Comparison of ENCODE assay signal across 18 cellular contexts in genomic region chr14:85852900-85853299, GRCh38.
DNase-seq lines count a peak whose midpoint lies in the region; ATAC-seq, FAIRE-seq and TF ChIP-seq lines count a peak whose summit lies in the region.
"Had no signal": no experiment of that assay in that cellular context is flagged by ENCODE, and none has a peak within 500 bp of the region (broad histone marks: within the 10 kb centered on the region; RNA-seq: fewer than 3 reads in every experiment).

No MANE protein-coding gene starts in this region.

- H4K91ac ChIP-seq in mesenchymal stem cell (ENCODE audit: low read length) = no peak overlapping the region

- H3K9me3 Mint-ChIP-seq in activated CD8-positive, alpha-beta memory T cell treated with anti-CD3 and anti-CD28 coated beads, Interleukin-2, amount 10 ng/mL, durations not matched to agents 7 days and 5 days (ENCODE audit: low read depth) = no peaks in the 10 kb centered on the region
- H3K9me3 Mint-ChIP-seq in mesothelial cell of epicardium = peaks cover 6% of the 10 kb centered on the region
- H3K9me3 Mint-ChIP-seq: CD8-positive, alpha-beta T cell; GM23338; H9 had no signal

- ATAC-seq in HepG2 (no peak), right lobe of liver (no peak), HG02885 (IDR thresholded peaks at IDR 0.05; ENCODE audit: poor library complexity, unreplicated experiment) (no peak)
- no peak for ATAC-seq in activated CD8-positive, alpha-beta memory T cell treated with anti-CD3 and anti-CD28 coated beads, Interleukin-2, amount 10 ng/mL, durations not matched to agents 7 days and 5 days
- ATAC-seq: A549; CD8-positive, alpha-beta T cell; GM23338 had no signal

- H3K27me3 Mint-ChIP-seq in activated CD8-positive, alpha-beta memory T cell treated with anti-CD3 and anti-CD28 coated beads, Interleukin-2, amount 10 ng/mL, durations not matched to agents 7 days and 5 days = no peaks in the 10 kb centered on the region
- H3K27me3 Mint-ChIP-seq in mesothelial cell of epicardium (ENCODE audit: low read depth) = no peaks in the 10 kb centered on the region
- H3K27me3 Mint-ChIP-seq: IgD-negative memory B cell had no signal

- 3% methylated on average over 5 of the region's 5 CpGs for WGBS in HepG2 (ENCODE audit: low lambda C conversion rate)
- 66% methylated on average over 5 of the region's 5 CpGs for WGBS in right lobe of liver (ENCODE audit: insufficient coverage, low coverage, low lambda C conversion rate, missing lambda C conversion rate)
- WGBS in mesenchymal stem cell = 90% methylated on average over 2 of the region's 5 CpGs

- H3K4me2 ChIP-seq in HepG2 (ENCODE audit: low read depth, low read length) (no peak overlapping the region), mesenchymal stem cell (ENCODE audit: low read length, poor library complexity, severe bottlenecking) (no peak overlapping the region)
- H3K4me2 ChIP-seq: A549, GM23338 had no signal

- H3K9ac ChIP-seq in HepG2 (ENCODE audit: insufficient read depth, low read depth, low read length) = no peak overlapping the region
- H3K9ac ChIP-seq in adipocyte (ENCODE audit: low read length) = peak overlapping the region; percentile 11
- H3K9ac ChIP-seq in mesenchymal stem cell (ENCODE audit: low read length) = peak overlapping the region; percentile 26

- no peak overlapping the region for H3K4me3 ChIP-seq in HepG2 (replicated peaks in 1 of 3; ENCODE audit: insufficient read depth in 1 of 3, low read depth in 2 of 3, low read length in 3 of 3)
- H3K4me3 ChIP-seq in right lobe of liver = no peak overlapping the region
- H3K4me3 ChIP-seq in adipocyte (ENCODE audit: low read length) = no peak overlapping the region
- no peak overlapping the region for H3K4me3 ChIP-seq in mesenchymal stem cell (ENCODE audit: insufficient read depth in 1 of 2, low read depth in 1 of 2, low read length in 2 of 2)
- H3K4me3 ChIP-seq: A549, GM23338 had no signal

- TF ChIP-seq CTCF in HepG2 (CRISPR knock-in tag; IDR thresholded peaks at IDR 0.05) (no peak), right lobe of liver (IDR thresholded peaks at IDR 0.05) (no peak), mesothelial cell of epicardium (IDR thresholded peaks at IDR 0.05; ENCODE audit: unreplicated experiment) (no peak)

- H3K23ac ChIP-seq in mesenchymal stem cell (ENCODE audit: low read length in 2 of 2) = no peak overlapping the region

- H3K14ac ChIP-seq in mesenchymal stem cell (ENCODE audit: low read length in 2 of 2) = no peak overlapping the region

- CTCF ChIA-PET in HepG2 (lab: Yijun Ruan, JAX; ENCODE audit: low intra/inter-chr PET ratio, low total read pairs) = no interaction called here
- CTCF ChIA-PET in activated CD8-positive, alpha-beta memory T cell treated with anti-CD3 and anti-CD28 coated beads, Interleukin-2, amount 10 ng/mL, durations not matched to agents 7 days and 5 days (lab: Charles Lee) = no interaction called here

- intact Hi-C loops in HepG2 (cut with micrococcal nuclease; ENCODE audit: unreplicated experiment) = no loop called here
- intact Hi-C loops in right lobe of liver (cut with DNase I) = no loop called here

- BruUV-seq in HepG2 (replicated peaks; lab: Mats Ljungman, UMichigan) = no TSS peak

- no peak overlapping the region for H3K27ac Mint-ChIP-seq in activated CD8-positive, alpha-beta memory T cell treated with anti-CD3 and anti-CD28 coated beads, Interleukin-2, amount 10 ng/mL, durations not matched to agents 7 days and 5 days
- no peak overlapping the region for H3K27ac Mint-ChIP-seq in mesothelial cell of epicardium
- H3K27ac Mint-ChIP-seq: CD8-positive, alpha-beta T cell; GM23338; H9; IgD-negative memory B cell had no signal

- no peak overlapping the region for H3K4me3 Mint-ChIP-seq in activated CD8-positive, alpha-beta memory T cell treated with anti-CD3 and anti-CD28 coated beads, Interleukin-2, amount 10 ng/mL, durations not matched to agents 7 days and 5 days
- no peak overlapping the region for H3K4me3 Mint-ChIP-seq in mesothelial cell of epicardium
- H3K4me3 Mint-ChIP-seq: CD8-positive, alpha-beta T cell; GM23338; H9; IgD-negative memory B cell had no signal

- H3K18ac ChIP-seq in mesenchymal stem cell (ENCODE audit: low read depth in 1 of 2, low read length in 2 of 2) = no peak overlapping the region

- no peak overlapping the region for H4K8ac ChIP-seq in mesenchymal stem cell (ENCODE audit: low read length)

- FAIRE-seq in HepG2 (lab: Jason Lieb, UNC) = no peak
- FAIRE-seq: A549, D721Med had no signal

- H4K20me1 ChIP-seq in HepG2 (ENCODE audit: insufficient read depth, low read length) = no peaks in the 10 kb centered on the region

- H3K4me1 ChIP-seq in HepG2 (ENCODE audit: insufficient read depth, low read length) (no peaks in the 10 kb centered on the region), right lobe of liver (no peaks in the 10 kb centered on the region), adipocyte (ENCODE audit: control insufficient read depth, insufficient read depth, low read length) (peaks cover 24% of the 10 kb centered on the region), mesenchymal stem cell (ENCODE audit: control insufficient read depth, insufficient read depth, low read depth, low read length) (no peaks in the 10 kb centered on the region)
- H3K4me1 ChIP-seq: A549, BE2C had no signal

- no peaks in the 10 kb centered on the region for H3K36me3 Mint-ChIP-seq in activated CD8-positive, alpha-beta memory T cell treated with anti-CD3 and anti-CD28 coated beads, Interleukin-2, amount 10 ng/mL, durations not matched to agents 7 days and 5 days
- no peaks in the 10 kb centered on the region for H3K36me3 Mint-ChIP-seq in mesothelial cell of epicardium
- H3K36me3 Mint-ChIP-seq: CD8-positive, alpha-beta T cell; IgD-negative memory B cell had no signal

- DNase-seq in HepG2 (ENCODE audit: low spot score) (no peak), right lobe of liver (no peak), NCI-H69 (lab: John Stamatoyannopoulos, UW) (peak; percentile 16), adipocyte (ENCODE audit: low read depth) (no peak), mesenchymal stem cell (no peak), mesothelial cell of epicardium (ENCODE audit: low spot score in 2 of 2, unreplicated experiment in 2 of 2) (no peak)
- no peak for DNase-seq in activated CD8-positive, alpha-beta memory T cell treated with anti-CD3 and anti-CD28 coated beads, Interleukin-2, amount 10 ng/mL, durations not matched to agents 7 days and 5 days
- DNase-seq: BE2C; CD8-positive, alpha-beta T cell; COR-L47; DMS153; H9 had no signal

- TF ChIP-seq POLR2A in HepG2 (IDR thresholded peaks at IDR 0.05; ENCODE audit: insufficient read depth in 1 of 2, low read depth in 2 of 2, low read length in 2 of 2) (no peak), right lobe of liver (IDR thresholded peaks at IDR 0.05) (no peak)

- no peak overlapping the region for H2AK5ac ChIP-seq in mesenchymal stem cell (ENCODE audit: low read length, severe bottlenecking)

- H3K79me2 ChIP-seq in HepG2 (ENCODE audit: insufficient read depth, low read length) = no peaks in the 10 kb centered on the region

- no peak overlapping the region for H2BK120ac ChIP-seq in mesenchymal stem cell (ENCODE audit: low read depth, low read length)

- H3K4me1 Mint-ChIP-seq in activated CD8-positive, alpha-beta memory T cell treated with anti-CD3 and anti-CD28 coated beads, Interleukin-2, amount 10 ng/mL, durations not matched to agents 7 days and 5 days = no peaks in the 10 kb centered on the region
- H3K4me1 Mint-ChIP-seq in mesothelial cell of epicardium = no peaks in the 10 kb centered on the region
- H3K4me1 Mint-ChIP-seq: GM23338, H9, IgD-negative memory B cell had no signal

- no peak for TF ChIP-seq RAD21 in HepG2 (CRISPR knock-in tag; IDR thresholded peaks at IDR 0.05)

- no peak overlapping the region for H2BK15ac ChIP-seq in mesenchymal stem cell (ENCODE audit: low read depth, poor library complexity, severe bottlenecking)

- H3K9me3 ChIP-seq in HepG2 (ENCODE audit: low read length) (peaks cover 62% of the 10 kb centered on the region), right lobe of liver (no peaks in the 10 kb centered on the region), adipocyte (ENCODE audit: control insufficient read depth, low read length) (no peaks in the 10 kb centered on the region), mesenchymal stem cell (ENCODE audit: control insufficient read depth, low read length) (no peaks in the 10 kb centered on the region)
- H3K9me3 ChIP-seq: A549, BE2C had no signal

- H2BK5ac ChIP-seq in mesenchymal stem cell (ENCODE audit: low read depth, low read length, poor library complexity, severe bottlenecking) = no peak overlapping the region

- TF ChIP-seq EP300 in HepG2 (IDR thresholded peaks at IDR 0.05; ENCODE audit: low read depth in 2 of 2, low read length in 2 of 2) = no peak
- no peak for TF ChIP-seq EP300 in HepG2 (CRISPR knock-in tag; IDR thresholded peaks at IDR 0.05; ENCODE audit: borderline replicate concordance)

- H3K4ac ChIP-seq in mesenchymal stem cell (ENCODE audit: low read depth in 1 of 2, low read length in 2 of 2) = no peak overlapping the region

- no peaks in the 10 kb centered on the region for H3K79me1 ChIP-seq in mesenchymal stem cell (replicated peaks; ENCODE audit: low read length, poor library complexity, severe bottlenecking)

- H2AFZ ChIP-seq in HepG2 (ENCODE audit: low read length) = no peak overlapping the region
- no peak overlapping the region for H2AFZ ChIP-seq in mesenchymal stem cell (ENCODE audit: low read depth, low read length)
- H2AFZ ChIP-seq: GM23338 had no signal

- H3K27me3 ChIP-seq in HepG2 (ENCODE audit: control insufficient read depth in 1 of 2, insufficient read depth in 2 of 2, low read length in 2 of 2) (no peaks in the 10 kb centered on the region), right lobe of liver (no peaks in the 10 kb centered on the region), adipocyte (replicated peaks; ENCODE audit: control insufficient read depth, insufficient read depth, low read length) (no peaks in the 10 kb centered on the region), mesenchymal stem cell (ENCODE audit: control insufficient read depth in 1 of 2, insufficient read depth in 1 of 2, low read length in 2 of 2) (no peaks in the 10 kb centered on the region)
- H3K27me3 ChIP-seq: BE2C had no signal

- POLR2A ChIA-PET in HepG2 (lab: Yijun Ruan, JAX) = no interaction called here

- no peak overlapping the region for H2BK12ac ChIP-seq in mesenchymal stem cell (ENCODE audit: low read length in 2 of 2)

- H3K36me3 ChIP-seq in HepG2 (replicated peaks in 1 of 2; ENCODE audit: control insufficient read depth in 1 of 2, insufficient read depth in 2 of 2, low read length in 2 of 2) (no peaks in the 10 kb centered on the region), right lobe of liver (no peaks in the 10 kb centered on the region), adipocyte (ENCODE audit: control insufficient read depth, insufficient read depth, low read length, severe bottlenecking) (no peaks in the 10 kb centered on the region), mesenchymal stem cell (ENCODE audit: control insufficient read depth in 1 of 2, insufficient read depth in 2 of 2, low read depth in 1 of 2, low read length in 2 of 2) (no peaks in the 10 kb centered on the region)
- H3K36me3 ChIP-seq: BE2C had no signal

- H3K27ac ChIP-seq in HepG2 (ENCODE audit: extremely low read length, insufficient read depth, low read length) (no peak overlapping the region), right lobe of liver (no peak overlapping the region), mesenchymal stem cell (ENCODE audit: low read length, poor library complexity, severe bottlenecking) (no peak overlapping the region)
- H3K27ac ChIP-seq: A549, C4-2B had no signal

- in situ Hi-C loops in HepG2 (cut with HindIII; ENCODE audit: extremely low pct_ligation_motif_present, low pct_unique_long_range_greater_than_20kb) = no loop called here
